In the genomic region with DNA sequence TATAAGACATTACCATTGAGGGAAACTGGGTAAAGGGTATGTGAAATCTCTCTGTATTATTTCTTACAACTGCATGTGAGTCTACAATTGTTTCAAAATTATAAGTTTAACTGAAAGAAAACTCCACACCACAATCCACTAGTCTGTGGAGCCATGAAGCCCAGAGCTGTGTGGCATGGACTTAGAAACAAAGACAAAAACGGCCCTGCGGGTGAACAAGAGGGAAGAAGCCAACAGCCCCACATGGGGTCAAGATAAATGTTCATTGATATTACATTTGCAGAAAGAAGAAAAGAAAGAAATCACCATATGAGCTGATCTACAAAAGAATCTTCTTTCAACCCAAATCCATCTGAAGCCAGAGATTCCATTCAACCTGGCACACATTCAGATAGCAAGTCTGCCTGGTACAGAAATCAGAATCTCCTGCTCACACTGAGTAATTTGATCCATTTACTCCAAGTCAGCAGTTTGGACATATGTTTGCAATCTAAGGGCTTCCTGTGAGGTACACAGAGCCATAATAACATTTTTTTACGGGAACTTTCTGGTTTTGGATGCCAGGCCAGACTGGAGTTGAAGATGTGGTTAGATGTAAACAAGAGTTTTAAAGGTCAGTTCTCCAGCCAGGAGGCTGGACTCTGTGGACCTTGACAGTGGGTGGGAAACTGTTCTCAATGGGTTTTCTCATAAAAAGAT, we compare ENCODE assay signal across 9 cellular contexts. TPM values are rescaled to one million over a fixed set of nuclear protein-coding genes. Genes with fewer than 3 reads are reported as not detected.
A peak's percentile ranks its signal among the peaks of the same experiment; 100 is the strongest.
DNase-seq lines count a peak whose midpoint lies in the region; ATAC-seq and TF ChIP-seq lines count a peak whose summit lies in the region.
"Had no signal": no experiment of that assay in that cellular context is flagged by ENCODE, and none has a peak within 500 bp of the region (broad histone marks: within the 10 kb centered on the region; RNA-seq: fewer than 3 reads in every experiment).

No MANE protein-coding gene starts in this region.

- H3K4me3 Mint-ChIP-seq in activated T-cell treated with anti-CD3 and anti-CD28 coated beads, Interleukin-2, amount 50 U/mL, for 72 hours, result no peak overlapping the region

- H3K36me3 ChIP-seq in MG63, result no peaks in the 10 kb centered on the region

- H3K4me1 Mint-ChIP-seq in activated T-cell treated with anti-CD3 and anti-CD28 coated beads, Interleukin-2, amount 50 U/mL, for 72 hours (ENCODE audit: low read depth), result no peaks in the 10 kb centered on the region

- no peaks in the 10 kb centered on the region for H3K9me3 Mint-ChIP-seq in activated T-cell treated with anti-CD3 and anti-CD28 coated beads, Interleukin-2, amount 50 U/mL, for 72 hours

- ATAC-seq in activated T-cell treated with anti-CD3 and anti-CD28 coated beads, Interleukin-2, amount 50 U/mL, for 72 hours (replicated peaks in 1 of 2), result no peak
- no peak for ATAC-seq in HG02571 (IDR thresholded peaks at IDR 0.05; ENCODE audit: unreplicated experiment)
- no peak for ATAC-seq in GM19452 (IDR thresholded peaks at IDR 0.05; ENCODE audit: unreplicated experiment)
- no peak for ATAC-seq in GM21529 (IDR thresholded peaks at IDR 0.05; ENCODE audit: unreplicated experiment)

- H3K27me3 Mint-ChIP-seq in activated T-cell treated with anti-CD3 and anti-CD28 coated beads, Interleukin-2, amount 50 U/mL, for 72 hours (ENCODE audit: low read depth), result peaks cover 5% of the 10 kb centered on the region

- TF ChIP-seq CTCF in choroid plexus epithelial cell (conservative IDR thresholded peaks at IDR 0.05; ENCODE audit: low read depth, low read length), result no peak

- H3K27me3 ChIP-seq in MG63, result no peaks in the 10 kb centered on the region

- peak; percentile 30 for DNase-seq in Daoy (ENCODE audit: low read depth)
- DNase-seq in MG63, result peak; percentile 60
- DNase-seq in choroid plexus epithelial cell (ENCODE audit: low read depth), result peak; percentile 97
- peak; percentile 23 for DNase-seq in pons (ENCODE audit: low spot score)
- DNase-seq in activated T-cell treated with anti-CD3 and anti-CD28 coated beads, Interleukin-2, amount 50 U/mL, for 72 hours, result no peak
- DNase-seq: KG1 had no signal

- no peaks in the 10 kb centered on the region for H3K36me3 Mint-ChIP-seq in activated T-cell treated with anti-CD3 and anti-CD28 coated beads, Interleukin-2, amount 50 U/mL, for 72 hours (ENCODE audit: insufficient read depth in 2 of 2)

- H3K27ac Mint-ChIP-seq in activated T-cell treated with anti-CD3 and anti-CD28 coated beads, Interleukin-2, amount 50 U/mL, for 72 hours, result no peak overlapping the region

- H3K4me3 ChIP-seq in MG63, result no peak overlapping the region
- H3K4me3 ChIP-seq in choroid plexus epithelial cell (ENCODE audit: low read depth, low read length), result no peak overlapping the region

- H3K9me3 ChIP-seq in MG63, result no peaks in the 10 kb centered on the region

RNA-seq across cellular contexts. Expression of a gene that starts 18.0 kb away (rescaled TPM):
- total RNA-seq in Daoy (2014; rRNA removed; shearing (Covaris generic)), result 0.15 TPM in 1 of 2 replicates, not detected in the other
- total RNA-seq in MG63 (2014; rRNA removed; shearing (Covaris generic); ENCODE audit: low replicate concordance), result 1.0 and 1.2 TPM in 2 replicates
- total RNA-seq in activated T-cell treated with anti-CD3 and anti-CD28 coated beads, Interleukin-2, amount 50 U/mL, for 72 hours, result under 1 TPM; 0.07 to 0.28 TPM

Comparison
In these comparisons a context has a peak if more than half of its experiments do, and no peak if none do; other contexts are left out.
1. DNase-seq: peak in Daoy (single experiment), MG63 (single experiment), choroid plexus epithelial cell (single experiment) and pons (single experiment); none in activated T-cell treated with anti-CD3 and anti-CD28 coated beads, Interleukin-2, amount 50 U/mL, for 72 hours (0 of 2).